ENCODE assay signal across 14 cellular contexts in genomic region chr10:123848564-123849457, GRCh38. TPM values are rescaled to one million over a fixed set of nuclear protein-coding genes. Genes with fewer than 3 reads are reported as not detected.
DNase-seq lines count a peak whose midpoint lies in the region; ATAC-seq and TF ChIP-seq lines count a peak whose summit lies in the region.
"Had no signal": no experiment of that assay in that cellular context is flagged by ENCODE, and none has a peak within 500 bp of the region (broad histone marks: within the 10 kb centered on the region; RNA-seq: fewer than 3 reads in every experiment).

No MANE protein-coding gene starts in this region.

- in situ Hi-C loops in mammary epithelial cell (cut with MboI; ENCODE audit: low sequenced_read_pairs in 2 of 2) = no loop called here

- no peak overlapping the region for H3K4me3 ChIP-seq in mammary epithelial cell (replicated peaks in 1 of 3; ENCODE audit: insufficient read depth in 1 of 3, low read depth in 2 of 3, low read length in 3 of 3)
- no peak overlapping the region for H3K4me3 ChIP-seq in breast epithelium
- H3K4me3 ChIP-seq in psoas muscle = no peak overlapping the region
- H3K4me3 ChIP-seq: cardiac muscle cell, gastroesophageal sphincter, right lobe of liver had no signal

- TF ChIP-seq POLR2A in breast epithelium (IDR thresholded peaks at IDR 0.05) = no peak

- H3K27ac Mint-ChIP-seq in activated CD4-positive, alpha-beta T cell treated with anti-CD3 and anti-CD28 coated beads, Interleukin-2, amount 10 ng/mL, durations not matched to agents 24 days and 14 days = no peak overlapping the region
- H3K27ac Mint-ChIP-seq: memory B cell had no signal

- ATAC-seq in HG02938 (IDR thresholded peaks at IDR 0.05; ENCODE audit: unreplicated experiment) (peak; percentile 84), psoas muscle (no peak)
- ATAC-seq: gastroesophageal sphincter, right lobe of liver had no signal

- dilution Hi-C loops in mammary epithelial cell (cut with HindIII; ENCODE audit: low sequenced_read_pairs) = no loop called here

- H3K36me3 Mint-ChIP-seq in activated CD4-positive, alpha-beta T cell treated with anti-CD3 and anti-CD28 coated beads, Interleukin-2, amount 10 ng/mL, durations not matched to agents 24 days and 14 days (ENCODE audit: low read depth) = no peaks in the 10 kb centered on the region
- H3K36me3 Mint-ChIP-seq: memory B cell had no signal

- no peaks in the 10 kb centered on the region for H3K9me3 ChIP-seq in mammary epithelial cell (replicated peaks; ENCODE audit: insufficient read depth, low read length)
- H3K9me3 ChIP-seq in breast epithelium = peaks cover 0 to 7% of the 10 kb centered on the region in 2 donors
- no peaks in the 10 kb centered on the region for H3K9me3 ChIP-seq in psoas muscle
- H3K9me3 ChIP-seq: gastroesophageal sphincter, right lobe of liver had no signal

- no peak overlapping the region for H3K4me3 Mint-ChIP-seq in activated CD4-positive, alpha-beta T cell treated with anti-CD3 and anti-CD28 coated beads, Interleukin-2, amount 10 ng/mL, durations not matched to agents 24 days and 14 days
- H3K4me3 Mint-ChIP-seq: memory B cell had no signal

- CTCF ChIA-PET in mammary epithelial cell (lab: Charles Lee; ENCODE audit: low non-redundant PET) = no interaction called here

- no peaks in the 10 kb centered on the region for H3K4me1 Mint-ChIP-seq in activated CD4-positive, alpha-beta T cell treated with anti-CD3 and anti-CD28 coated beads, Interleukin-2, amount 10 ng/mL, durations not matched to agents 24 days and 14 days
- H3K4me1 Mint-ChIP-seq: memory B cell had no signal

- H3K4me1 ChIP-seq in mammary epithelial cell (ENCODE audit: insufficient read depth, low read length) = peaks cover 13% of the 10 kb centered on the region
- no peaks in the 10 kb centered on the region for H3K4me1 ChIP-seq in breast epithelium
- no peaks in the 10 kb centered on the region for H3K4me1 ChIP-seq in psoas muscle
- H3K4me1 ChIP-seq: right lobe of liver had no signal

- no peak overlapping the region for H3K9ac ChIP-seq in mammary epithelial cell (ENCODE audit: insufficient read depth, low read length)

- no peaks in the 10 kb centered on the region for H3K9me3 Mint-ChIP-seq in activated CD4-positive, alpha-beta T cell treated with anti-CD3 and anti-CD28 coated beads, Interleukin-2, amount 10 ng/mL, durations not matched to agents 24 days and 14 days

- TF ChIP-seq CTCF in mammary epithelial cell (conservative IDR thresholded peaks at IDR 0.05 in 1 of 2, IDR thresholded peaks at IDR 0.05 in 1 of 2; ENCODE audit: extremely low read depth in 1 of 2, insufficient read depth in 1 of 2, low read depth in 1 of 2, low read length in 2 of 2) (no peak), breast epithelium (IDR thresholded peaks at IDR 0.05) (no peak), psoas muscle (IDR thresholded peaks at IDR 0.05) (no peak)

- peaks cover 2% of the 10 kb centered on the region for H3K27me3 ChIP-seq in mammary epithelial cell (ENCODE audit: insufficient read depth, low read length)
- no peaks in the 10 kb centered on the region for H3K27me3 ChIP-seq in breast epithelium
- peaks cover 0 to 7% (median 0%) of the 10 kb centered on the region in 3 donors for H3K27me3 ChIP-seq in psoas muscle (ENCODE audit: insufficient read depth in 3 of 3, low read length in 2 of 3)
- H3K27me3 ChIP-seq: cardiac muscle cell, gastroesophageal sphincter, right lobe of liver had no signal

- intact Hi-C loops in mammary epithelial cell (cut with micrococcal nuclease) = no loop called here
- intact Hi-C loops in breast epithelium (cut with DNase I; ENCODE audit: low total_unique reads) = no loop called here
- intact Hi-C loops in psoas muscle (cut with DNase I) = no loop called here
- intact Hi-C loops in activated CD4-positive, alpha-beta T cell treated with anti-CD3 and anti-CD28 coated beads, Interleukin-2, amount 10 ng/mL, durations not matched to agents 24 days and 14 days (cut with micrococcal nuclease) = no loop called here

- BruUV-seq in mammary epithelial cell (replicated peaks; lab: Mats Ljungman, UMichigan) = no TSS peak

- H3K36me3 ChIP-seq in mammary epithelial cell (ENCODE audit: insufficient read depth, low read length) (no peaks in the 10 kb centered on the region), breast epithelium (no peaks in the 10 kb centered on the region), psoas muscle (ENCODE audit: insufficient read depth in 1 of 2, low read depth in 1 of 2) (no peaks in the 10 kb centered on the region)
- H3K36me3 ChIP-seq: cardiac muscle cell, gastroesophageal sphincter, right lobe of liver had no signal

- WGBS in mammary epithelial cell (ENCODE audit: low coverage, missing lambda C conversion rate) = 30% methylated on average over 5 of the region's 5 CpGs
- WGBS in psoas muscle, 3 donors = 56 to 66% (median 58%) methylated on average over 5 of the region's 5 CpGs

- peak; percentile 27 for DNase-seq in mammary epithelial cell
- no peak for DNase-seq in breast epithelium (ENCODE audit: low spot score in 2 of 2)
- DNase-seq in MV-4-11 (lab: John Stamatoyannopoulos, UW) = peak; percentile 74
- DNase-seq in psoas muscle = no peak
- no peak for DNase-seq in activated CD4-positive, alpha-beta T cell treated with anti-CD3 and anti-CD28 coated beads, Interleukin-2, amount 10 ng/mL, durations not matched to agents 24 days and 14 days
- no peak for DNase-seq in activated CD4-positive, alpha-beta T cell treated with anti-CD3 and anti-CD28 coated beads for 4 hours
- no peak for DNase-seq in HPDE6-E6E7 (ENCODE audit: extremely low spot score)
- DNase-seq: ACHN, NCI-H187 treated with DMSO at 0.1 percent for 48 hours, right lobe of liver had no signal

- no peak overlapping the region for H2AFZ ChIP-seq in mammary epithelial cell (ENCODE audit: low read depth, low read length)

- H3K27ac ChIP-seq in mammary epithelial cell (ENCODE audit: insufficient read depth, low read depth, low read length) (no peak overlapping the region), breast epithelium (no peak overlapping the region), psoas muscle (no peak overlapping the region)
- H3K27ac ChIP-seq: cardiac muscle cell, right lobe of liver had no signal

- H3K79me2 ChIP-seq in mammary epithelial cell (ENCODE audit: insufficient read depth, low read length) = no peaks in the 10 kb centered on the region

- H4K20me1 ChIP-seq in mammary epithelial cell (ENCODE audit: insufficient read depth, low read length) = no peaks in the 10 kb centered on the region

- peaks cover 2% of the 10 kb centered on the region for H3K27me3 Mint-ChIP-seq in activated CD4-positive, alpha-beta T cell treated with anti-CD3 and anti-CD28 coated beads, Interleukin-2, amount 10 ng/mL, durations not matched to agents 24 days and 14 days

- no peak overlapping the region for H3K4me2 ChIP-seq in mammary epithelial cell (ENCODE audit: insufficient read depth, low read depth, low read length)

RNA-seq across cellular contexts. Expression of gene CPXM2, which starts 42.8 kb away (rescaled TPM):
- total RNA-seq in mammary epithelial cell (under 1 TPM in 1 of 2 donors, not detected in 1; 0.83 TPM), breast epithelium (10 to 100 TPM in 1 of 3 donors, 1 to 10 TPM in 2; 5.3 to 16.7 (median 7.2) TPM), psoas muscle (1 to 10 TPM; 1.1 to 5.2 (median 2.5) TPM)
- polyA plus RNA-seq in mammary epithelial cell (not detected), psoas muscle (1 to 10 TPM in 1 of 3 donors, under 1 TPM in 2; 0.78 to 1.4 (median 0.83) TPM)
- polyA minus RNA-seq in mammary epithelial cell = not detected
- not detected in 2 replicates for total RNA-seq in activated CD4-positive, alpha-beta T cell treated with anti-CD3 and anti-CD28 coated beads, Interleukin-2, amount 10 ng/mL, durations not matched to agents 24 days and 14 days

Comparison
In these comparisons a context has a peak if more than half of its experiments do, and no peak if none do; other contexts are left out.
1. DNase-seq: peak in mammary epithelial cell (single experiment) and MV-4-11 (single experiment); none in breast epithelium (0 of 2), psoas muscle (0 of 2), activated CD4-positive, alpha-beta T cell treated with anti-CD3 and anti-CD28 coated beads, Interleukin-2, amount 10 ng/mL, durations not matched to agents 24 days and 14 days (single experiment), activated CD4-positive, alpha-beta T cell treated with anti-CD3 and anti-CD28 coated beads for 4 hours (0 of 2) and HPDE6-E6E7 (single experiment).